ENCODE assay signal across 1 cellular context in genomic region chr9:137167113-137167751, GRCh38.
TF ChIP-seq lines count a peak whose summit lies in the region.

No MANE protein-coding gene starts in this region.

TF ChIP-seq in A549, 52 proteins besides CTCF, POLR2A, EP300 and RAD21 (continued from another document):
- TF ChIP-seq, protein P1, sequence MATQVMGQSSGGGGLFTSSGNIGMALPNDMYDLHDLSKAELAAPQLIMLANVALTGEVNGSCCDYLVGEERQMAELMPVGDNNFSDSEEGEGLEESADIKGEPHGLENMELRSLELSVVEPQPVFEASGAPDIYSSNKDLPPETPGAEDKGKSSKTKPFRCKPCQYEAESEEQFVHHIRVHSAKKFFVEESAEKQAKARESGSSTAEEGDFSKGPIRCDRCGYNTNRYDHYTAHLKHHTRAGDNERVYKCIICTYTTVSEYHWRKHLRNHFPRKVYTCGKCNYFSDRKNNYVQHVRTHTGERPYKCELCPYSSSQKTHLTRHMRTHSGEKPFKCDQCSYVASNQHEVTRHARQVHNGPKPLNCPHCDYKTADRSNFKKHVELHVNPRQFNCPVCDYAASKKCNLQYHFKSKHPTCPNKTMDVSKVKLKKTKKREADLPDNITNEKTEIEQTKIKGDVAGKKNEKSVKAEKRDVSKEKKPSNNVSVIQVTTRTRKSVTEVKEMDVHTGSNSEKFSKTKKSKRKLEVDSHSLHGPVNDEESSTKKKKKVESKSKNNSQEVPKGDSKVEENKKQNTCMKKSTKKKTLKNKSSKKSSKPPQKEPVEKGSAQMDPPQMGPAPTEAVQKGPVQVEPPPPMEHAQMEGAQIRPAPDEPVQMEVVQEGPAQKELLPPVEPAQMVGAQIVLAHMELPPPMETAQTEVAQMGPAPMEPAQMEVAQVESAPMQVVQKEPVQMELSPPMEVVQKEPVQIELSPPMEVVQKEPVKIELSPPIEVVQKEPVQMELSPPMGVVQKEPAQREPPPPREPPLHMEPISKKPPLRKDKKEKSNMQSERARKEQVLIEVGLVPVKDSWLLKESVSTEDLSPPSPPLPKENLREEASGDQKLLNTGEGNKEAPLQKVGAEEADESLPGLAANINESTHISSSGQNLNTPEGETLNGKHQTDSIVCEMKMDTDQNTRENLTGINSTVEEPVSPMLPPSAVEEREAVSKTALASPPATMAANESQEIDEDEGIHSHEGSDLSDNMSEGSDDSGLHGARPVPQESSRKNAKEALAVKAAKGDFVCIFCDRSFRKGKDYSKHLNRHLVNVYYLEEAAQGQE (IDR thresholded peaks at IDR 0.05), result no peak
- TF ChIP-seq NFE2L2 (conservative IDR thresholded peaks at IDR 0.05; ENCODE audit: low read length) (no peak), EHMT2 (IDR thresholded peaks at IDR 0.05; ENCODE audit: low read depth) (no peak), USF2 (IDR thresholded peaks at IDR 0.05) (no peak), RNF2 (IDR thresholded peaks at IDR 0.05; ENCODE audit: borderline replicate concordance, low read depth) (no peak), MAFK (IDR thresholded peaks at IDR 0.05; ENCODE audit: partially characterized antibody) (no peak), FOXS1 (CRISPR knock-in tag; IDR thresholded peaks at IDR 0.05) (no peak), CBX2 (IDR thresholded peaks at IDR 0.05; ENCODE audit: borderline replicate concordance, low read depth) (no peak), RCOR1 (IDR thresholded peaks at IDR 0.05; ENCODE audit: low read depth, low read length) (no peak), MYC (IDR thresholded peaks at IDR 0.05; ENCODE audit: borderline replicate concordance, low read length) (no peak), CHD2 (IDR thresholded peaks at IDR 0.05; ENCODE audit: low read length, partially characterized antibody) (no peak), PBX3 (IDR thresholded peaks at IDR 0.05) (no peak), TP53 (CRISPR knock-in tag; IDR thresholded peaks at IDR 0.05) (no peak), FOSB (CRISPR knock-in tag; IDR thresholded peaks at IDR 0.05) (no peak), GATA3 (IDR thresholded peaks at IDR 0.05; ENCODE audit: borderline replicate concordance) (no peak)
- TF ChIP-seq, protein P2, sequence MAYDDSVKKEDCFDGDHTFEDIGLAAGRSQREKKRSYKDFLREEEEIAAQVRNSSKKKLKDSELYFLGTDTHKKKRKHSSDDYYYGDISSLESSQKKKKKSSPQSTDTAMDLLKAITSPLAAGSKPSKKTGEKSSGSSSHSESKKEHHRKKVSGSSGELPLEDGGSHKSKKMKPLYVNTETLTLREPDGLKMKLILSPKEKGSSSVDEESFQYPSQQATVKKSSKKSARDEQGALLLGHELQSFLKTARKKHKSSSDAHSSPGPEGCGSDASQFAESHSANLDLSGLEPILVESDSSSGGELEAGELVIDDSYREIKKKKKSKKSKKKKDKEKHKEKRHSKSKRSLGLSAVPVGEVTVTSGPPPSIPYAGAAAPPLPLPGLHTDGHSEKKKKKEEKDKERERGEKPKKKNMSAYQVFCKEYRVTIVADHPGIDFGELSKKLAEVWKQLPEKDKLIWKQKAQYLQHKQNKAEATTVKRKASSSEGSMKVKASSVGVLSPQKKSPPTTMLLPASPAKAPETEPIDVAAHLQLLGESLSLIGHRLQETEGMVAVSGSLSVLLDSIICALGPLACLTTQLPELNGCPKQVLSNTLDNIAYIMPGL (CRISPR knock-in tag; IDR thresholded peaks at IDR 0.05; ENCODE audit: borderline replicate concordance), result no peak
